8 cellular contexts compared by ENCODE assay signal in the genomic region with DNA sequence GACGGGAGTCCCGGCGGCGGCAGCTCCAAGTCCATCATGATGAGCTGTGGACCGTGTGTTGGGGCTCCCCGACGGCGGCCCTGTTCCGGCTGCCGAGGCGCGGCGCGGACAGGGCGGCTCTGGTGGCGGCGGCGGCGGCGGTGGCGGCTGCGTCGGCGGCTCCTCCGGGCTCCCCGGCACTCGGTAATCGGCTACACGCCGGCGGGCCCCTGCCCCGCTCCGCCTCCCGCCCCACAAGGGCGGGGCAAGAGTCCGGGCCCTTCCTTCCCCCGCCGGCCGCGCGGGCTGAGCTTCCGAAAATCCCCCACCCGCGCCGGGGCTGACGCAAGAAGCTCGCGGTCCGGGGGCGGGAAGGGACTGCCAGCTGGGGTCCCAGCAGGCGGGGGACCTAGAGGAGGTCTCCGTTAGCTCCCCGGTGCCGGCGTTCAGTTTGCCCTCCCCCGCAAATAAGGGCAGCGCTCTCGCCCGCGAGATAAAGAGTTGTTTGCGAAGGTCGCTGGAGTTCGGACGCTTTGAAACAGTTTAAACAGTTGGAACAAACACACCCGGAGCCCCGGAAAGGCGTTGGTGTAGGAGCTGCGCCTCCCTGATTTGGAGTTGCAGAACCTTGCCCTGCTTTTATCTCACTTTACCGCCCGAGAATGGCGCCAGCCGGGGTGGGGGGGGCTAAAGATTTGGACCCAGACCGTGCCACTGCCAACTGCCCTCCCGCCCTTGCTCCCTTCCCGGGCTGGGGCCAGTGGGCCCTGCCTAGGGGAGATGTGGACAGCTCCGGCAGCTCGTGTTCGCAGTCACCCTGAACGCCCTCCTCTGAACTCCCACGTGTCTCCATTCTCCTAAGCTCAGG. TPM values are rescaled to one million over a fixed set of nuclear protein-coding genes. Genes with fewer than 3 reads are reported as not detected.
DNase-seq lines count a peak whose midpoint lies in the region; ATAC-seq and TF ChIP-seq lines count a peak whose summit lies in the region.

A gene (minus strand): TSS at position 189 of the 847 bp plus-strand sequence. CDS start 151 bp downstream, at position 38.

- no peaks in the 10 kb centered on the region for H3K36me3 ChIP-seq in H7 (replicated peaks; ENCODE audit: control insufficient read depth, insufficient read depth, low read length)

- peak within 1 kb of the TSS; percentile 99 to 100 (median 100) for H3K27ac Mint-ChIP-seq in nephron

- peak within 1 kb of the TSS; percentile 88 for H3K4me3 ChIP-seq in H7 (ENCODE audit: insufficient read depth, low read depth, low read length)
- peak within 1 kb of the TSS; percentile 75 for H3K4me3 ChIP-seq in fibroblast of the aortic adventitia (ENCODE audit: low read depth, low read length)

- no peaks in the 10 kb centered on the region for H3K9me3 Mint-ChIP-seq in nephron

- no peaks in the 10 kb centered on the region for H3K27me3 ChIP-seq in H7 (ENCODE audit: control insufficient read depth, insufficient read depth, low read length)

- H3K36me3 Mint-ChIP-seq in nephron (ENCODE audit: low read depth) = no peaks in the 10 kb centered on the region

- H3K4me1 Mint-ChIP-seq in nephron = peaks cover 62% of the 10 kb centered on the region

- DNase-seq in ELR (ENCODE audit: low read depth) (peak; percentile 91), H7 (peak; percentile 95), M059J (ENCODE audit: low read depth) (peak; percentile 81), SIG-M5 (lab: John Stamatoyannopoulos, UW) (peak; percentile 62), fibroblast of the aortic adventitia (ENCODE audit: low read depth) (peak; percentile 89)
- peak; percentile 99 for DNase-seq in activated effector memory CD4-positive, alpha-beta T cell treated with anti-CD3 and anti-CD28 coated beads, Interleukin-2, amount 50 U/mL, for 16 hours
- DNase-seq in stimulated activated naive CD8-positive, alpha-beta T cell treated with anti-CD3 and anti-CD28 coated beads, Interleukin-15, Interleukin-2, amounts not matched to agents 100 U/mL and 50 U/mL, for 24 hours = peak; percentile 98

- H3K4me3 Mint-ChIP-seq in nephron = peak within 1 kb of the TSS; percentile 95 to 98 (median 96)

- H3K27me3 Mint-ChIP-seq in nephron (ENCODE audit: low read depth) = no peaks in the 10 kb centered on the region

- peak; percentile 81 for ATAC-seq in stimulated activated naive CD8-positive, alpha-beta T cell treated with anti-CD3 and anti-CD28 coated beads, Interleukin-15, Interleukin-2, amounts not matched to agents 100 U/mL and 50 U/mL, for 24 hours

- TF ChIP-seq CTCF in fibroblast of the aortic adventitia (IDR thresholded peaks at IDR 0.05; ENCODE audit: insufficient read depth, low read length) (no peak), nephron (IDR thresholded peaks at IDR 0.05; ENCODE audit: unreplicated experiment in 3 of 3) (no peak)

RNA-seq across cellular contexts. Expression of the gene that starts here (rescaled TPM):
- total RNA-seq in H7 (2014; rRNA removed; shearing (Covaris generic)) = 19.2 and 23.6 TPM in 2 replicates
- 66.0 and 68.6 TPM in 2 replicates for total RNA-seq in M059J (2014; rRNA removed; shearing (Covaris generic))
- total RNA-seq in fibroblast of the aortic adventitia (ENCODE audit: low replicate concordance) = 121 and 127 TPM in 2 replicates

Comparison
In these comparisons a context has a peak if more than half of its experiments do, and no peak if none do; other contexts are left out.
1. Peak in every context shown above with its lines: DNase-seq, ATAC-seq and H3K4me3 ChIP-seq.